Comparison of ENCODE assay signal across 1 cellular context in the genomic region with DNA sequence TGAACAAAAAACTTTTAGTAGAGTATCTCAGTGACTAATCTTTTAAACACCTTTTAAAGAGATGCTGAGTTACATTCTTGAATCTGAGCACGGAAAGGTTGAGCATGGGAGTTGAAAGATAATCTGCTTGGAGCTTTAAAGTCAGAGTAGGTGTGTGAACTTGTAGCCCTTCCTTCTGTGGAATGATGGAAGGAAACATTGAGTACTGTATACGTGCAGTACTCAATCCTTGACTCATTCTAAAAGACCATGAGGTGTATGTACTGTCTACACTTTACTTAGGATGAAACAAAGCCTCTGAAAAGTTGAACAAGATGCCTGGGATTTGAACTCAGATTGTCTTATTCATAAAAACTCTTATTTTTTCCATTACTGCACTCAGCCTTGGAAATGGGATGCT.
TF ChIP-seq lines count a peak whose summit lies in the region.

No MANE protein-coding gene starts in this region.

TF ChIP-seq in GM23338, 12 proteins besides CTCF, POLR2A, EP300 and RAD21 (continued from another document):
- TF ChIP-seq, protein P1, sequence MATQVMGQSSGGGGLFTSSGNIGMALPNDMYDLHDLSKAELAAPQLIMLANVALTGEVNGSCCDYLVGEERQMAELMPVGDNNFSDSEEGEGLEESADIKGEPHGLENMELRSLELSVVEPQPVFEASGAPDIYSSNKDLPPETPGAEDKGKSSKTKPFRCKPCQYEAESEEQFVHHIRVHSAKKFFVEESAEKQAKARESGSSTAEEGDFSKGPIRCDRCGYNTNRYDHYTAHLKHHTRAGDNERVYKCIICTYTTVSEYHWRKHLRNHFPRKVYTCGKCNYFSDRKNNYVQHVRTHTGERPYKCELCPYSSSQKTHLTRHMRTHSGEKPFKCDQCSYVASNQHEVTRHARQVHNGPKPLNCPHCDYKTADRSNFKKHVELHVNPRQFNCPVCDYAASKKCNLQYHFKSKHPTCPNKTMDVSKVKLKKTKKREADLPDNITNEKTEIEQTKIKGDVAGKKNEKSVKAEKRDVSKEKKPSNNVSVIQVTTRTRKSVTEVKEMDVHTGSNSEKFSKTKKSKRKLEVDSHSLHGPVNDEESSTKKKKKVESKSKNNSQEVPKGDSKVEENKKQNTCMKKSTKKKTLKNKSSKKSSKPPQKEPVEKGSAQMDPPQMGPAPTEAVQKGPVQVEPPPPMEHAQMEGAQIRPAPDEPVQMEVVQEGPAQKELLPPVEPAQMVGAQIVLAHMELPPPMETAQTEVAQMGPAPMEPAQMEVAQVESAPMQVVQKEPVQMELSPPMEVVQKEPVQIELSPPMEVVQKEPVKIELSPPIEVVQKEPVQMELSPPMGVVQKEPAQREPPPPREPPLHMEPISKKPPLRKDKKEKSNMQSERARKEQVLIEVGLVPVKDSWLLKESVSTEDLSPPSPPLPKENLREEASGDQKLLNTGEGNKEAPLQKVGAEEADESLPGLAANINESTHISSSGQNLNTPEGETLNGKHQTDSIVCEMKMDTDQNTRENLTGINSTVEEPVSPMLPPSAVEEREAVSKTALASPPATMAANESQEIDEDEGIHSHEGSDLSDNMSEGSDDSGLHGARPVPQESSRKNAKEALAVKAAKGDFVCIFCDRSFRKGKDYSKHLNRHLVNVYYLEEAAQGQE (IDR thresholded peaks at IDR 0.05; ENCODE audit: unreplicated experiment) = no peak
- no peak for TF ChIP-seq CREB1 (CRISPR knock-in tag; IDR thresholded peaks at IDR 0.05; ENCODE audit: low read depth)
- TF ChIP-seq JUNB (IDR thresholded peaks at IDR 0.05; ENCODE audit: unreplicated experiment) = no peak
TF ChIP-seq in GM23338: peak in this region for 0.
